Comparison of ENCODE assay signal across 8 cellular contexts in genomic region chr6:169250660-169251059, GRCh38. TPM values are rescaled to one million over a fixed set of nuclear protein-coding genes. Genes with fewer than 3 reads are reported as not detected.
DNase-seq lines count a peak whose midpoint lies in the region; TF ChIP-seq lines count a peak whose summit lies in the region.

No MANE protein-coding gene starts in this region.

- H4K8ac ChIP-seq in mesenchymal stem cell (ENCODE audit: low read length): no peak overlapping the region

- DNase-seq in ACHN (peak; percentile 53), M059J (ENCODE audit: low read depth) (peak; percentile 96), dedifferentiated amniotic fluid mesenchymal stem cell (ENCODE audit: extremely low spot score) (peak; percentile 60), mesenchymal stem cell (peak; percentile 17), CD14-positive monocyte (ENCODE audit: low spot score) (no peak), NCI-H128 (lab: John Stamatoyannopoulos, UW; ENCODE audit: unreplicated experiment) (no peak), GOT3 (lab: John Stamatoyannopoulos, UW) (no peak), UCSD-AML1 (lab: John Stamatoyannopoulos, UW; ENCODE audit: unreplicated experiment) (no peak)

- H3K23ac ChIP-seq in mesenchymal stem cell (ENCODE audit: low read length in 2 of 2): no peak overlapping the region

- no peak overlapping the region for H4K91ac ChIP-seq in mesenchymal stem cell (ENCODE audit: low read length)

- H3K4me3 Mint-ChIP-seq in CD14-positive monocyte: peak overlapping the region in 1 of 2 donors; percentile 61

- H3K36me3 Mint-ChIP-seq in CD14-positive monocyte: peaks cover 0 to 6% of the 10 kb centered on the region in 2 donors

- peaks cover 26 to 69% of the 10 kb centered on the region in 2 experiments for H3K36me3 ChIP-seq in mesenchymal stem cell (ENCODE audit: control insufficient read depth in 1 of 2, insufficient read depth in 2 of 2, low read depth in 1 of 2, low read length in 2 of 2)

- peaks cover 18% of the 10 kb centered on the region for H3K4me1 ChIP-seq in mesenchymal stem cell (ENCODE audit: control insufficient read depth, insufficient read depth, low read depth, low read length)

- no peak overlapping the region for H2BK120ac ChIP-seq in mesenchymal stem cell (ENCODE audit: low read depth, low read length)

- peaks cover 5% of the 10 kb centered on the region for H3K9me3 ChIP-seq in mesenchymal stem cell (ENCODE audit: control insufficient read depth, low read length)

- 64% methylated on average over 3 of the region's 5 CpGs for WGBS in mesenchymal stem cell

- H3K9me3 Mint-ChIP-seq in CD14-positive monocyte: peaks cover 9 to 23% (median 17%) of the 10 kb centered on the region in 7 donors

- H3K14ac ChIP-seq in mesenchymal stem cell (ENCODE audit: low read length in 2 of 2): no peak overlapping the region

- H3K79me1 ChIP-seq in mesenchymal stem cell (replicated peaks; ENCODE audit: low read length, poor library complexity, severe bottlenecking): no peaks in the 10 kb centered on the region

- no peak overlapping the region for H3K4me2 ChIP-seq in mesenchymal stem cell (ENCODE audit: low read length, poor library complexity, severe bottlenecking)

- H2BK15ac ChIP-seq in mesenchymal stem cell (ENCODE audit: low read depth, poor library complexity, severe bottlenecking): no peak overlapping the region

- TF ChIP-seq CTCF in CD14-positive monocyte (IDR thresholded peaks at IDR 0.05): no peak

- no peak overlapping the region for H3K4ac ChIP-seq in mesenchymal stem cell (ENCODE audit: low read depth in 1 of 2, low read length in 2 of 2)

- H3K9ac ChIP-seq in mesenchymal stem cell (ENCODE audit: low read length): peak overlapping the region; percentile 99

- H3K4me1 Mint-ChIP-seq in CD14-positive monocyte: peaks cover 28% of the 10 kb centered on the region

- H3K27ac ChIP-seq in mesenchymal stem cell (ENCODE audit: low read length, poor library complexity, severe bottlenecking): peak overlapping the region; percentile 43

- in situ Hi-C loops in ACHN (cut with HindIII; ENCODE audit: low pct_ligation_motif_present, low pct_unique_long_range_greater_than_20kb, low sequenced_read_pairs): no loop called here

- H3K27me3 Mint-ChIP-seq in CD14-positive monocyte (ENCODE audit: low read depth in 3 of 3): peaks cover 56 to 57% (median 57%) of the 10 kb centered on the region in 3 donors

- no peak overlapping the region for H2BK5ac ChIP-seq in mesenchymal stem cell (ENCODE audit: low read depth, low read length, poor library complexity, severe bottlenecking)

- peaks cover 0 to 5% of the 10 kb centered on the region in 2 experiments for H3K27me3 ChIP-seq in mesenchymal stem cell (ENCODE audit: control insufficient read depth in 1 of 2, insufficient read depth in 1 of 2, low read length in 2 of 2)

- H2BK12ac ChIP-seq in mesenchymal stem cell (ENCODE audit: low read length in 2 of 2): no peak overlapping the region

- intact Hi-C loops in CD14-positive monocyte (cut with micrococcal nuclease): no loop called here

- H3K27ac Mint-ChIP-seq in CD14-positive monocyte: no peak overlapping the region

- H2AK5ac ChIP-seq in mesenchymal stem cell (ENCODE audit: low read length, severe bottlenecking): no peak overlapping the region

- peak overlapping the region in 1 of 2 experiments; percentile 98 for H3K4me3 ChIP-seq in mesenchymal stem cell (ENCODE audit: insufficient read depth in 1 of 2, low read depth in 1 of 2, low read length in 2 of 2)

- H3K18ac ChIP-seq in mesenchymal stem cell (ENCODE audit: low read depth in 1 of 2, low read length in 2 of 2): no peak overlapping the region

- H2AFZ ChIP-seq in mesenchymal stem cell (ENCODE audit: low read depth, low read length): no peak overlapping the region

RNA-seq across cellular contexts. Expression of gene THBS2, which starts 3.0 kb away (rescaled TPM):
- total RNA-seq in M059J (2014; rRNA removed; shearing (Covaris generic)): 109 and 164 TPM in 2 replicates
- polyA plus RNA-seq in mesenchymal stem cell (2013, experiment 1 of 2): 1.1 TPM
- 1.2 TPM for polyA plus RNA-seq in mesenchymal stem cell (2013, experiment 2 of 2)
- under 1 TPM in 1 of 2 donors, not detected in 1; 0.03 TPM for polyA plus RNA-seq in CD14-positive monocyte

Comparison
In these comparisons a context has a peak if more than half of its experiments do, and no peak if none do; other contexts are left out.
1. DNase-seq: peak in ACHN (single experiment), M059J (single experiment), dedifferentiated amniotic fluid mesenchymal stem cell (single experiment) and mesenchymal stem cell (single experiment); none in CD14-positive monocyte (single experiment), NCI-H128 (single experiment), GOT3 (single experiment) and UCSD-AML1 (single experiment).